In genomic region chr4:138967313-138967712, GRCh38 we compare ENCODE assay signal across 9 cellular contexts. TPM values are rescaled to one million over a fixed set of nuclear protein-coding genes. Genes with fewer than 3 reads are reported as not detected.
A peak's percentile ranks its signal among the peaks of the same experiment; 100 is the strongest.
DNase-seq lines count a peak whose midpoint lies in the region; ATAC-seq, FAIRE-seq and TF ChIP-seq lines count a peak whose summit lies in the region.
"Had no signal": no experiment of that assay in that cellular context is flagged by ENCODE, and none has a peak within 500 bp of the region (broad histone marks: within the 10 kb centered on the region; RNA-seq: fewer than 3 reads in every experiment).

No MANE protein-coding gene starts in this region.

- intact Hi-C loops in Right ventricle myocardium inferior (cut with DNase I), result no loop called here

- DNase-seq in GM10266 (ENCODE audit: extremely low spot score), result peak; percentile 22
- peak; percentile 29 for DNase-seq in RCC 7860 (ENCODE audit: low spot score)
- DNase-seq in COR-L47 (lab: John Stamatoyannopoulos, UW), result no peak
- no peak for DNase-seq in cerebellum (ENCODE audit: low spot score)
- DNase-seq in Right ventricle myocardium inferior (ENCODE audit: missing footprints), result no peak
- DNase-seq in OCI-M1 (lab: John Stamatoyannopoulos, UW), result no peak
- DNase-seq: stimulated activated CD4-positive, alpha-beta T cell treated with anti-CD3 and anti-CD28 coated beads, Interleukin-2, amount 100 ng/mL, for 24 hours had no signal

- FAIRE-seq in RCC 7860 (lab: Jason Lieb, UNC), result peak; percentile 74

- no peak for TF ChIP-seq CTCF in GM10266 (IDR thresholded peaks at IDR 0.05; ENCODE audit: control insufficient read depth, insufficient read depth, low read depth, missing control alignments)

- ATAC-seq in GM19452 (IDR thresholded peaks at IDR 0.05; ENCODE audit: unreplicated experiment), result peak; percentile 98
- peak; percentile 96 for ATAC-seq in HG02981 (IDR thresholded peaks at IDR 0.05; ENCODE audit: unreplicated experiment)
- ATAC-seq in Right ventricle myocardium inferior, result no peak

RNA-seq across cellular contexts. Expression of gene NOCT, which starts 48.3 kb away (rescaled TPM):
- total RNA-seq in cerebellum (17.2 TPM), Right ventricle myocardium inferior (8.5 TPM)

Comparison
In these comparisons a context has a peak if more than half of its experiments do, and no peak if none do; other contexts are left out.
1. DNase-seq: peak in GM10266 (single experiment) and RCC 7860 (single experiment); none in COR-L47 (single experiment), cerebellum (single experiment), Right ventricle myocardium inferior (single experiment) and OCI-M1 (single experiment).